1 cellular context compared by ENCODE assay signal in the genomic region with DNA sequence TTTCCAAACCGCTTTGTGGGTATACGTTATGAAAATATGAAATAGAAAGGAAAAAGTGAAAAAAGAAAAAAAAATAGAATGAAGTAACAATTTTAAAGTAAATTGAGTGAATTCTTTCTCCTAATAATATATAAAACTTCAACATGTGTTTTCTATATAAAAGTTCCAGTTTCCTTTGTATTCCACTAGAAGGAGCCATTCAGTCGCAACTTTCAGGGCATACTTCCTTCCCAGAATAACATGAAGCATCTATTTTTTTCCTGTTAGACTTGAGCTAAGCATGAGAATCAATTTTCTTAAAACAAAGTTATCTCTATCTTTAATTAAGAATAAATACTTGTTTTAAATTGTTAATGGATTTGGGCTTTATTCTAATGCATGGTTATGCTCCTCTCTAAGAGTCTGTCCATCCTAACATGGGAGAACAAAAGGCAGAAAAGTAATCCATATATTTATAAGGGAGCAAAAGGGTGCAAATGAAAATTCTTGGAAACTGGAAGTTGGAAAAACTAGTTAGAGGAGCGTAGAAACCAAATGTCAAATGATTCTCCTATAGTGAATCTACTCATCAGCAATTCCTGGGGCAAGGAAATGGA.
TF ChIP-seq lines count a peak whose summit lies in the region.

No MANE protein-coding gene starts in this region.

TF ChIP-seq in GM12878, 131 proteins besides CTCF, POLR2A, EP300 and RAD21 (continued from another document):
- no peak for TF ChIP-seq SMAD1 (IDR thresholded peaks at IDR 0.05; ENCODE audit: low read depth, partially characterized antibody)
- TF ChIP-seq EGR1 (IDR thresholded peaks at IDR 0.05; ENCODE audit: borderline replicate concordance in 1 of 2, low read depth in 2 of 2, low read length in 2 of 2): no peak
- TF ChIP-seq TARDBP (IDR thresholded peaks at IDR 0.05; ENCODE audit: borderline replicate concordance): no peak
- TF ChIP-seq FOXM1 (IDR thresholded peaks at IDR 0.05; ENCODE audit: low read depth, low read length): no peak
- TF ChIP-seq JUND (IDR thresholded peaks at IDR 0.05; ENCODE audit: low read depth, low read length): no peak
- no peak for TF ChIP-seq CREM (IDR thresholded peaks at IDR 0.05; ENCODE audit: low read depth)
- TF ChIP-seq TCF7 (IDR thresholded peaks at IDR 0.05; ENCODE audit: borderline replicate concordance): no peak
- TF ChIP-seq STAT3 (IDR thresholded peaks at IDR 0.05; ENCODE audit: low read depth, low read length): no peak
- no peak for TF ChIP-seq MYB (IDR thresholded peaks at IDR 0.05; ENCODE audit: borderline replicate concordance, low read depth, low read length)
- TF ChIP-seq, protein P1, sequence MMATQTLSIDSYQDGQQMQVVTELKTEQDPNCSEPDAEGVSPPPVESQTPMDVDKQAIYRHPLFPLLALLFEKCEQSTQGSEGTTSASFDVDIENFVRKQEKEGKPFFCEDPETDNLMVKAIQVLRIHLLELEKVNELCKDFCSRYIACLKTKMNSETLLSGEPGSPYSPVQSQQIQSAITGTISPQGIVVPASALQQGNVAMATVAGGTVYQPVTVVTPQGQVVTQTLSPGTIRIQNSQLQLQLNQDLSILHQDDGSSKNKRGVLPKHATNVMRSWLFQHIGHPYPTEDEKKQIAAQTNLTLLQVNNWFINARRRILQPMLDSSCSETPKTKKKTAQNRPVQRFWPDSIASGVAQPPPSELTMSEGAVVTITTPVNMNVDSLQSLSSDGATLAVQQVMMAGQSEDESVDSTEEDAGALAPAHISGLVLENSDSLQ (IDR thresholded peaks at IDR 0.05): no peak
- TF ChIP-seq NFXL1 (IDR thresholded peaks at IDR 0.05; ENCODE audit: borderline replicate concordance): no peak
- TF ChIP-seq, protein P2, sequence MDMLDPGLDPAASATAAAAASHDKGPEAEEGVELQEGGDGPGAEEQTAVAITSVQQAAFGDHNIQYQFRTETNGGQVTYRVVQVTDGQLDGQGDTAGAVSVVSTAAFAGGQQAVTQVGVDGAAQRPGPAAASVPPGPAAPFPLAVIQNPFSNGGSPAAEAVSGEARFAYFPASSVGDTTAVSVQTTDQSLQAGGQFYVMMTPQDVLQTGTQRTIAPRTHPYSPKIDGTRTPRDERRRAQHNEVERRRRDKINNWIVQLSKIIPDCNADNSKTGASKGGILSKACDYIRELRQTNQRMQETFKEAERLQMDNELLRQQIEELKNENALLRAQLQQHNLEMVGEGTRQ (IDR thresholded peaks at IDR 0.05; ENCODE audit: borderline replicate concordance, low read depth, low read length): no peak
